ENCODE assay signal across 35 cellular contexts in genomic region chr2:52828112-52828511, GRCh38.
"Had no signal": no experiment of that assay in that cellular context is flagged by ENCODE, and none has a peak within 500 bp of the region (broad histone marks: within the 10 kb centered on the region; RNA-seq: fewer than 3 reads in every experiment).

No MANE protein-coding gene starts in this region.

- H3K9me3 ChIP-seq: MG63 had no signal

- H3K36me3 ChIP-seq: MG63 had no signal

- DNase-seq: Karpas-422, Kasumi-1, MG63, MM.1S, MV-4-11, NCI-H1048, NCI-H1092, NCI-H1092 treated with DMSO at 0.1 percent for 48 hours, NCI-H1105, NCI-H1105 treated with DMSO at 0.1 percent for 48 hours, NCI-H1417 treated with DMSO at 0.1 percent for 48 hours, NCI-H1436, NCI-H1436 treated with DMSO at 0.1 percent for 48 hours, NCI-H146, NCI-H1694, NCI-H1694 treated with DMSO at 0.1 percent for 48 hours, NCI-H187, NCI-H187 treated with DMSO at 0.1 percent for 48 hours, NCI-H1930, NCI-H2029, NCI-H2029 treated with DMSO at 0.1 percent for 48 hours, NCI-H2081, NCI-H2081 treated with DMSO at 0.1 percent for 48 hours, NCI-H2107, NCI-H2171, NCI-H2171 treated with DMSO at 0.1 percent for 48 hours, NCI-H2227 treated with DMSO at 0.1 percent for 48 hours, NCI-H226, NCI-H345, NCI-H446, NCI-H446 treated with DMSO at 0.1 percent for 48 hours, NCI-H510A, NCI-H510A treated with DMSO at 0.1 percent for 48 hours, NCI-H524, NCI-H524 treated with DMSO at 0.1 percent for 48 hours had no signal

- H3K4me3 ChIP-seq: MG63 had no signal

- H3K27me3 ChIP-seq: MG63 had no signal
